ENCODE assay signal across 8 cellular contexts in the genomic region with DNA sequence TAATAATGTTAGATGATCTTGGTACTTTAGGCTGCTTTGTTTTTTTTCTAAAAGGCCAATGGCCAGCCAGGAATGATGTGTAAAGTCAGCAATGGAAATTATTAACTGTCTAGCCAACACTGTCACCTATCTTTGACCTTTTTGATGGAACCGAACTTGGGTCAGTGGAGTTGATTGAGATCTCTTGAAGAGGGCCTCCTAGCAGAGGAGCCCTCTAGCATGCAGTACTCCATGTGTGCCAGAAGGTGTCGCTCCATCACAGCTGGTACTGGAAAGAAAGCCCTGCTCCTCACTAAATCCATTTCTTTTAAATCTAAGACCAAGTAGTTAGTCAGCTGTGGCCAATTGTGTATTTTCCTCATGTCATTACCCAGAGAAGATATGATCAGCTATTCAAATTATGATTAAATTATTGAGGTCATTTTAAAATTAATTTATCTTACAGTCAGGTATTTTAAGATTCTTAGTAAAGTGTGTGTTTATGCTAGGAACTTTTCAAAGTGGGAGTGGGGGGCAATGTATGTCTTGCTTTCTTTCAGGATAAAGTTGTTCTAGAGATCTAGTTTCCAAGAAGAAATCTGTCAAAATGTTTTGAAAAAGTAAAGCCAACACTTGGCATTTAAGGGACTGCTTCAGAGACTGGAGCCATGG. TPM values are rescaled to one million over a fixed set of nuclear protein-coding genes. Genes with fewer than 3 reads are reported as not detected.
DNase-seq lines count a peak whose midpoint lies in the region; ATAC-seq and TF ChIP-seq lines count a peak whose summit lies in the region.

No MANE protein-coding gene starts in this region.

- H3K27ac ChIP-seq in colonic mucosa, result no peak overlapping the region

- ATAC-seq in GM18873 (IDR thresholded peaks at IDR 0.05; ENCODE audit: low FRiP score, unreplicated experiment) (peak; percentile 62), HG03097 (IDR thresholded peaks at IDR 0.05; ENCODE audit: low FRiP score, unreplicated experiment) (peak; percentile 69)

- H3K4me3 ChIP-seq in colonic mucosa, result no peak overlapping the region

- peak; percentile 98 for TF ChIP-seq CTCF in colonic mucosa (IDR thresholded peaks at IDR 0.05)

- intact Hi-C loops in colonic mucosa (cut with DNase I), result loop anchor here (2.0 kb wide), 1 partner anchor 104 kb away; no protein-coding TSS in a partner anchor

- H3K9me3 ChIP-seq in colonic mucosa, result no peaks in the 10 kb centered on the region

- no peaks in the 10 kb centered on the region for H3K27me3 ChIP-seq in colonic mucosa

- DNase-seq in Ammon's horn (ENCODE audit: low spot score) (peak; percentile 85), NCI-H226 (peak; percentile 35), colonic mucosa (peak; percentile 63), lung microvascular endothelial cell (ENCODE audit: low read depth in 2 of 2) (peak; percentile 72 to 74)
- DNase-seq in activated CD4-positive, alpha-beta T cell treated with anti-CD3 and anti-CD28 coated beads for 4 hours, result peak; percentile 46 to 62
- DNase-seq in stimulated activated CD8-positive, alpha-beta memory T cell treated with anti-CD3 and anti-CD28 coated beads, Interleukin-15, amount 100 ng/mL, for 4 hours (ENCODE audit: low read depth in 2 of 2), result peak; percentile 23 to 30

- no peaks in the 10 kb centered on the region for H3K4me1 ChIP-seq in colonic mucosa

- no peaks in the 10 kb centered on the region for H3K36me3 ChIP-seq in colonic mucosa

- H3K9ac ChIP-seq in colonic mucosa (ENCODE audit: low read depth in 2 of 2, low read length in 2 of 2), result no peak overlapping the region

RNA-seq across cellular contexts. Expression of gene CROT, which starts 33.1 kb away (rescaled TPM):
- total RNA-seq in colonic mucosa, result 10 to 100 TPM; 13.6 to 22.6 TPM
- 2.2 and 3.5 TPM in 2 replicates for total RNA-seq in lung microvascular endothelial cell

Comparison
In these comparisons a context has a peak if more than half of its experiments do, and no peak if none do; other contexts are left out.
1. DNase-seq: peak in every context shown above with its lines; median percentile 85 in Ammon's horn; 73 in lung microvascular endothelial cell; 63 in colonic mucosa; 54 in activated CD4-positive, alpha-beta T cell treated with anti-CD3 and anti-CD28 coated beads for 4 hours; 35 in NCI-H226; 26 in stimulated activated CD8-positive, alpha-beta memory T cell treated with anti-CD3 and anti-CD28 coated beads, Interleukin-15, amount 100 ng/mL, for 4 hours.